Comparison of ENCODE assay signal across 8 cellular contexts in genomic region chr3:167380004-167380689, GRCh38. TPM values are rescaled to one million over a fixed set of nuclear protein-coding genes. Genes with fewer than 3 reads are reported as not detected.
DNase-seq lines count a peak whose midpoint lies in the region; ATAC-seq and TF ChIP-seq lines count a peak whose summit lies in the region.

TSS of gene ZBBX (minus strand) at chr3:167380297. CDS start at chr3:167372901, 7,396 bp downstream.

- peak; percentile 93 for TF ChIP-seq CTCF in KMS-11 (conservative IDR thresholded peaks at IDR 0.05; ENCODE audit: low read depth, low read length)
- TF ChIP-seq CTCF in Peyer's patch (IDR thresholded peaks at IDR 0.05) = peak; percentile 24 to 94 (median 78)
- TF ChIP-seq CTCF in fibroblast of pulmonary artery (IDR thresholded peaks at IDR 0.05; ENCODE audit: low read length, missing control alignments) = peak; percentile 98

- peak within 1 kb of the TSS; percentile 47 for H3K4me3 Mint-ChIP-seq in natural killer cell treated with Interleukin-12 subunit alpha and Interleukin-12 subunit beta and Interleukin-15 and Interleukin-18, amount 100 ng/mL, for 72 hours

- H3K4me1 ChIP-seq in KMS-11 (ENCODE audit: low read depth, poor library complexity, severe bottlenecking) (peaks cover 5% of the 10 kb centered on the region), Peyer's patch (peaks cover 0 to 5% (median 0%) of the 10 kb centered on the region in 4 donors)

- H3K27me3 Mint-ChIP-seq in natural killer cell treated with Interleukin-12 subunit alpha and Interleukin-12 subunit beta and Interleukin-15 and Interleukin-18, amount 100 ng/mL, for 72 hours = peaks cover 7 to 10% of the 10 kb centered on the region in 2 donors

- no peak for TF ChIP-seq POLR2A in Peyer's patch (IDR thresholded peaks at IDR 0.05)

- no peaks in the 10 kb centered on the region for H3K27me3 ChIP-seq in KMS-11 (ENCODE audit: insufficient read depth, low read depth)
- no peaks in the 10 kb centered on the region for H3K27me3 ChIP-seq in Peyer's patch

- H3K9me3 Mint-ChIP-seq in natural killer cell treated with Interleukin-12 subunit alpha and Interleukin-12 subunit beta and Interleukin-15 and Interleukin-18, amount 100 ng/mL, for 72 hours = no peaks in the 10 kb centered on the region

- H3K27ac Mint-ChIP-seq in natural killer cell treated with Interleukin-12 subunit alpha and Interleukin-12 subunit beta and Interleukin-15 and Interleukin-18, amount 100 ng/mL, for 72 hours = no peak within 1 kb of the TSS

- peak; percentile 100 for ATAC-seq in GM21825 (IDR thresholded peaks at IDR 0.05; ENCODE audit: unreplicated experiment)
- ATAC-seq in natural killer cell treated with Interleukin-12 subunit alpha and Interleukin-12 subunit beta and Interleukin-15 and Interleukin-18, amount 100 ng/mL, for 72 hours = peak; percentile 92 to 93

- H3K4me1 Mint-ChIP-seq in natural killer cell treated with Interleukin-12 subunit alpha and Interleukin-12 subunit beta and Interleukin-15 and Interleukin-18, amount 100 ng/mL, for 72 hours (ENCODE audit: low read depth in 2 of 2) = peaks cover 0 to 9% of the 10 kb centered on the region in 2 donors

- no peaks in the 10 kb centered on the region for H4K20me1 ChIP-seq in KMS-11 (ENCODE audit: insufficient read depth)

- no peaks in the 10 kb centered on the region for H3K36me3 Mint-ChIP-seq in natural killer cell treated with Interleukin-12 subunit alpha and Interleukin-12 subunit beta and Interleukin-15 and Interleukin-18, amount 100 ng/mL, for 72 hours

- peak within 1 kb of the TSS; percentile 39 for H3K4me2 ChIP-seq in KMS-11

- peak within 1 kb of the TSS; percentile 85 for H3K4me3 ChIP-seq in KMS-11 (IDR thresholded peaks at IDR 0.05; ENCODE audit: insufficient read depth, low read depth, low read length)
- peak within 1 kb of the TSS; percentile 22 to 44 (median 29) for H3K4me3 ChIP-seq in Peyer's patch
- H3K4me3 ChIP-seq in fibroblast of pulmonary artery (replicated peaks; ENCODE audit: low read depth, low read length) = peak within 1 kb of the TSS; percentile 61

- H3K79me2 ChIP-seq in KMS-11 (ENCODE audit: insufficient read depth, low read depth) = no peaks in the 10 kb centered on the region

- DNase-seq in DMS53 (lab: John Stamatoyannopoulos, UW) (peak; percentile 89), Peyer's patch (peak; percentile 70 to 92 (median 90)), activated T-helper 1 cell treated with Interleukin-2 at 50 U/mL for 16 hours (ENCODE audit: low read depth) (peak; percentile 61), fibroblast of pulmonary artery (ENCODE audit: low read depth) (peak; percentile 84)
- peak; percentile 80 for DNase-seq in natural killer cell treated with Interleukin-12 subunit alpha and Interleukin-12 subunit beta and Interleukin-15 and Interleukin-18, amount 100 ng/mL, for 72 hours (ENCODE audit: low spot score)
- peak; percentile 67 for DNase-seq in stimulated activated naive CD4-positive, alpha-beta T cell treated with Interleukin-2 at 50 U/mL for 16 hours (lab: John Stamatoyannopoulos, UW)

- peak within 1 kb of the TSS; percentile 22; the same call in 1 of the 2 replicates for H3K9ac ChIP-seq in KMS-11

- peak within 1 kb of the TSS; percentile 71 for H2AFZ ChIP-seq in KMS-11 (ENCODE audit: low read depth)

- no peaks in the 10 kb centered on the region for H3K9me3 ChIP-seq in Peyer's patch

- H3K36me3 ChIP-seq in KMS-11 (ENCODE audit: insufficient read depth) (no peaks in the 10 kb centered on the region), Peyer's patch (no peaks in the 10 kb centered on the region)

- H3K27ac ChIP-seq in KMS-11 (no peak within 1 kb of the TSS), Peyer's patch (no peak within 1 kb of the TSS)

RNA-seq across cellular contexts. Expression of gene ZBBX, which starts in this region (rescaled TPM):
- not detected for total RNA-seq in Peyer's patch
- total RNA-seq in natural killer cell treated with Interleukin-12 subunit alpha and Interleukin-12 subunit beta and Interleukin-15 and Interleukin-18, amount 100 ng/mL, for 72 hours = not detected

Comparison
In these comparisons a context has a peak if more than half of its experiments do, and no peak if none do; other contexts are left out.
1. Peak in DNase-seq and H3K4me3 ChIP-seq in Peyer's patch; RNA of the gene not detected or under 1 TPM.
2. Peak in DNase-seq and ATAC-seq in natural killer cell treated with Interleukin-12 subunit alpha and Interleukin-12 subunit beta and Interleukin-15 and Interleukin-18, amount 100 ng/mL, for 72 hours; RNA of the gene not detected or under 1 TPM.
3. H3K4me3 ChIP-seq: peak in every context shown above with its lines; median percentile 85 in KMS-11; 61 in fibroblast of pulmonary artery; 29 in Peyer's patch.